8 cellular contexts compared by ENCODE assay signal in genomic region chr18:57881818-57882413, GRCh38.
A peak's percentile ranks its signal among the peaks of the same experiment; 100 is the strongest.
DNase-seq lines count a peak whose midpoint lies in the region; ATAC-seq and TF ChIP-seq lines count a peak whose summit lies in the region.

No MANE protein-coding gene starts in this region.

- intact Hi-C loops in ascending aorta (cut with DNase I) (loop anchor here (2.0 to 5.0 kb wide), 2 partner anchors 240 to 251 kb away; no protein-coding TSS in a partner anchor), gastrocnemius medialis (cut with DNase I; ENCODE audit: low total_unique reads) (loop anchor here (10.0 kb wide), 2 partner anchors 247 to 883 kb away; no protein-coding TSS in a partner anchor)

- H4K20me1 ChIP-seq in hepatocyte (ENCODE audit: insufficient read depth, poor library complexity, severe bottlenecking): no peaks in the 10 kb centered on the region

- H3K9me2 ChIP-seq in hepatocyte (replicated peaks; ENCODE audit: insufficient read depth): no peaks in the 10 kb centered on the region

- no peak overlapping the region for H2AFZ ChIP-seq in hepatocyte

- DNase-seq in GF-D8 (lab: John Stamatoyannopoulos, UW) (peak; percentile 42), NCI-H1694 treated with DMSO at 0.1 percent for 48 hours (lab: John Stamatoyannopoulos, UW) (peak; percentile 70), T-helper 1 cell (peak in 3 of 5 donors; percentile 13 to 38 (median 14)), ascending aorta (ENCODE audit: low spot score in 2 of 2) (peak in 1 of 2 donors; percentile 80), hepatocyte (ENCODE audit: low spot score) (peak; percentile 88), gastrocnemius medialis (peak; percentile 16 to 18), cortex of kidney (lab: John Stamatoyannopoulos, UW) (no peak)

- H3K36me3 ChIP-seq in ascending aorta (no peaks in the 10 kb centered on the region), hepatocyte (replicated peaks; ENCODE audit: insufficient read depth, low read depth) (no peaks in the 10 kb centered on the region), gastrocnemius medialis (no peaks in the 10 kb centered on the region)

- TF ChIP-seq CTCF in ascending aorta (IDR thresholded peaks at IDR 0.05) (peak; percentile 75 to 92 (median 85)), hepatocyte (IDR thresholded peaks at IDR 0.05; ENCODE audit: poor library complexity) (peak; percentile 96), gastrocnemius medialis (IDR thresholded peaks at IDR 0.05 in 4 of 5, conservative IDR thresholded peaks at IDR 0.05 in 1 of 5) (peak; percentile 67 to 83 (median 72))

- no peaks in the 10 kb centered on the region for H3K79me2 ChIP-seq in hepatocyte

- H3K9me3 ChIP-seq in ascending aorta (no peaks in the 10 kb centered on the region), hepatocyte (ENCODE audit: low read depth) (no peaks in the 10 kb centered on the region), gastrocnemius medialis (no peaks in the 10 kb centered on the region)

- no peaks in the 10 kb centered on the region for H3K27me3 ChIP-seq in ascending aorta
- no peaks in the 10 kb centered on the region for H3K27me3 ChIP-seq in hepatocyte
- no peaks in the 10 kb centered on the region for H3K27me3 ChIP-seq in gastrocnemius medialis

- ATAC-seq in HG02610 (IDR thresholded peaks at IDR 0.05; ENCODE audit: unreplicated experiment) (peak; percentile 83), gastrocnemius medialis (peak; percentile 74 to 78)

- no peaks in the 10 kb centered on the region for H3K4me1 ChIP-seq in ascending aorta
- H3K4me1 ChIP-seq in hepatocyte (ENCODE audit: insufficient read depth): no peaks in the 10 kb centered on the region
- H3K4me1 ChIP-seq in gastrocnemius medialis: no peaks in the 10 kb centered on the region

- in situ Hi-C loops in gastrocnemius medialis (cut with MboI; ENCODE audit: low sequenced_read_pairs in 4 of 4): loop anchor here in 2 of 4 donors (10.0 to 25.0 kb wide), 2 partner anchors 230 to 243 kb away; no protein-coding TSS in a partner anchor

- H3K4me3 ChIP-seq in ascending aorta (no peak overlapping the region), hepatocyte (no peak overlapping the region), gastrocnemius medialis (no peak overlapping the region)

- H3K4me2 ChIP-seq in hepatocyte: no peak overlapping the region

- WGBS in hepatocyte (ENCODE audit: low lambda C conversion rate, missing lambda C conversion rate): 42% methylated on average over 10 of the region's 10 CpGs

- no peak for TF ChIP-seq POLR2A in gastrocnemius medialis (IDR thresholded peaks at IDR 0.05)

- no peak overlapping the region for H3K27ac ChIP-seq in ascending aorta
- no peak overlapping the region for H3K27ac ChIP-seq in hepatocyte
- no peak overlapping the region for H3K27ac ChIP-seq in gastrocnemius medialis
